ENCODE assay signal across 1 cellular context in the genomic region with DNA sequence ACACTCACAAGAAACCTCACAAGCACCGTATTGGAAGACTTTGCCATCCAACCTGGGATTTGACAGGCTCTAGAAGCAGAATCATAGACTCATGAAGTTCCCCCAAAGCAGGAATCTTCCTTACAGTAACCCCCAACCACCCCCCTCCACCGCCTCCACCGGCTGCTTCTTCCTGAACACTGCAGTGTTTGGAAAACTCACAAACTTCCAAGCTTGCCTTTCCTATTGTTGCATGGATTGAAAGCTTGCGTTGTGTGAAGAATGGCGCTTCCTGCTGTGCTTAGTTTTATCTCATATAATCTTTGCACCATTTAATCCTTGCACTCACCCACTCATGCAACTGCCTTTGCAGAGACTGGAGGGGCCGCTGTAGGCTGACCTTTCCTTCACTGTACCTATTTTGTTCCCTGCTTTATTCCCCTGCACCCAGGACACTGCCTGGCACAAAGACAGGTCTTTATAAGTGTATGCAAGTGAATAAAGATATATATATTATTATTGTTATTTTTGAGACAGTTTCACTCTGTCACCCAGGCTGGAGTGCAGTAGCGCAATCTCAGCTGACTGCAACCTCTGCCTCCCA.
TF ChIP-seq lines count a peak whose summit lies in the region.

No MANE protein-coding gene starts in this region.

TF ChIP-seq in GM23338, 12 proteins besides CTCF, POLR2A, EP300 and RAD21:
- TF ChIP-seq, protein P1, sequence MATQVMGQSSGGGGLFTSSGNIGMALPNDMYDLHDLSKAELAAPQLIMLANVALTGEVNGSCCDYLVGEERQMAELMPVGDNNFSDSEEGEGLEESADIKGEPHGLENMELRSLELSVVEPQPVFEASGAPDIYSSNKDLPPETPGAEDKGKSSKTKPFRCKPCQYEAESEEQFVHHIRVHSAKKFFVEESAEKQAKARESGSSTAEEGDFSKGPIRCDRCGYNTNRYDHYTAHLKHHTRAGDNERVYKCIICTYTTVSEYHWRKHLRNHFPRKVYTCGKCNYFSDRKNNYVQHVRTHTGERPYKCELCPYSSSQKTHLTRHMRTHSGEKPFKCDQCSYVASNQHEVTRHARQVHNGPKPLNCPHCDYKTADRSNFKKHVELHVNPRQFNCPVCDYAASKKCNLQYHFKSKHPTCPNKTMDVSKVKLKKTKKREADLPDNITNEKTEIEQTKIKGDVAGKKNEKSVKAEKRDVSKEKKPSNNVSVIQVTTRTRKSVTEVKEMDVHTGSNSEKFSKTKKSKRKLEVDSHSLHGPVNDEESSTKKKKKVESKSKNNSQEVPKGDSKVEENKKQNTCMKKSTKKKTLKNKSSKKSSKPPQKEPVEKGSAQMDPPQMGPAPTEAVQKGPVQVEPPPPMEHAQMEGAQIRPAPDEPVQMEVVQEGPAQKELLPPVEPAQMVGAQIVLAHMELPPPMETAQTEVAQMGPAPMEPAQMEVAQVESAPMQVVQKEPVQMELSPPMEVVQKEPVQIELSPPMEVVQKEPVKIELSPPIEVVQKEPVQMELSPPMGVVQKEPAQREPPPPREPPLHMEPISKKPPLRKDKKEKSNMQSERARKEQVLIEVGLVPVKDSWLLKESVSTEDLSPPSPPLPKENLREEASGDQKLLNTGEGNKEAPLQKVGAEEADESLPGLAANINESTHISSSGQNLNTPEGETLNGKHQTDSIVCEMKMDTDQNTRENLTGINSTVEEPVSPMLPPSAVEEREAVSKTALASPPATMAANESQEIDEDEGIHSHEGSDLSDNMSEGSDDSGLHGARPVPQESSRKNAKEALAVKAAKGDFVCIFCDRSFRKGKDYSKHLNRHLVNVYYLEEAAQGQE (IDR thresholded peaks at IDR 0.05; ENCODE audit: unreplicated experiment), result no peak
- TF ChIP-seq EZH2phosphoT487 (IDR thresholded peaks at IDR 0.05; ENCODE audit: unreplicated experiment) (no peak), ZNF331 (CRISPR knock-in tag; IDR thresholded peaks at IDR 0.05; ENCODE audit: low read depth) (no peak), EZH2 (IDR thresholded peaks at IDR 0.05; ENCODE audit: low read depth, unreplicated experiment) (no peak), NANOG (IDR thresholded peaks at IDR 0.05; ENCODE audit: borderline replicate concordance) (no peak), POLR2AphosphoS5 (IDR thresholded peaks at IDR 0.05; ENCODE audit: low read depth) (no peak), CREB1 (CRISPR knock-in tag; IDR thresholded peaks at IDR 0.05; ENCODE audit: low read depth) (no peak), ZNF114 (CRISPR knock-in tag; IDR thresholded peaks at IDR 0.05) (no peak)
TF ChIP-seq in GM23338: peak in this region for 0.
